Comparison of ENCODE assay signal across 26 cellular contexts in genomic region chr6:115984809-115985208, GRCh38.
"Had no signal": no experiment of that assay in that cellular context is flagged by ENCODE, and none has a peak within 500 bp of the region (broad histone marks: within the 10 kb centered on the region; RNA-seq: fewer than 3 reads in every experiment).

No MANE protein-coding gene starts in this region.

- ATAC-seq: effector memory CD8-positive, alpha-beta T cell; esophagus mucosa; foreskin keratinocyte; gastrocnemius medialis; gastroesophageal sphincter; heart left ventricle; heart right ventricle had no signal

- H3K4me3 ChIP-seq: colonic mucosa, coronary artery, esophagus muscularis mucosa, esophagus squamous epithelium, gastrocnemius medialis, gastroesophageal sphincter, heart left ventricle, heart right ventricle, hepatocyte had no signal

- H2AFZ ChIP-seq: hepatocyte had no signal

- H3K4me1 ChIP-seq: colonic mucosa, esophagus muscularis mucosa, esophagus squamous epithelium, foreskin keratinocyte, gastrocnemius medialis, gastroesophageal sphincter, heart right ventricle had no signal

- FAIRE-seq: colon, endometrium, endothelial cell of umbilical vein, frontal cortex had no signal

- H3K27ac ChIP-seq: colonic mucosa, coronary artery, epithelial cell of prostate, esophagus muscularis mucosa, esophagus squamous epithelium, foreskin keratinocyte, gastrocnemius medialis, gastroesophageal sphincter, heart left ventricle, heart right ventricle, hepatocyte had no signal

- H3K4me2 ChIP-seq: hepatocyte had no signal

- DNase-seq: colonic mucosa; cortex of kidney; dermis blood vessel endothelial cell; effector CD4-positive, alpha-beta T cell; effector CD8-positive, alpha-beta T cell; effector memory CD4-positive, alpha-beta T cell; effector memory CD8-positive, alpha-beta T cell; endodermal cell; erythroblast; esophagus squamous epithelium; foreskin keratinocyte; foreskin melanocyte; gastrocnemius medialis; glutamatergic neuron; heart left ventricle; heart right ventricle had no signal

- H3K9me3 ChIP-seq: colonic mucosa, esophagus muscularis mucosa, esophagus squamous epithelium, gastrocnemius medialis, gastroesophageal sphincter, heart left ventricle, heart right ventricle had no signal

- H3K36me3 ChIP-seq: colonic mucosa, esophagus muscularis mucosa, esophagus squamous epithelium, gastrocnemius medialis, gastroesophageal sphincter, heart left ventricle, heart right ventricle had no signal

- H3K27me3 ChIP-seq: colonic mucosa, esophagus muscularis mucosa, esophagus squamous epithelium, foreskin keratinocyte, gastrocnemius medialis, gastroesophageal sphincter, heart left ventricle, heart right ventricle, hepatocyte had no signal
